Comparison of ENCODE assay signal across 26 cellular contexts in genomic region chr1:12130466-12131130, GRCh38. TPM values are rescaled to one million over a fixed set of nuclear protein-coding genes. Genes with fewer than 3 reads are reported as not detected.
A peak's percentile ranks its signal among the peaks of the same experiment; 100 is the strongest.
DNase-seq lines count a peak whose midpoint lies in the region; ATAC-seq, FAIRE-seq and TF ChIP-seq lines count a peak whose summit lies in the region.
"Had no signal": no experiment of that assay in that cellular context is flagged by ENCODE, and none has a peak within 500 bp of the region (broad histone marks: within the 10 kb centered on the region; RNA-seq: fewer than 3 reads in every experiment).

No MANE protein-coding gene starts in this region.

- H3K4me1 ChIP-seq in CD4-positive, CD25-positive, alpha-beta regulatory T cell (ENCODE audit: control insufficient read depth, insufficient read depth, low read length, poor library complexity, severe bottlenecking), result peaks cover 69% of the 10 kb centered on the region
- H3K4me1 ChIP-seq in osteoblast (ENCODE audit: insufficient read depth, low read length), result peaks cover 5% of the 10 kb centered on the region

- no peaks in the 10 kb centered on the region for H3K9me3 ChIP-seq in CD4-positive, CD25-positive, alpha-beta regulatory T cell (ENCODE audit: control insufficient read depth in 2 of 2, low read length in 2 of 2)
- H3K9me3 ChIP-seq in osteoblast (ENCODE audit: low read depth, low read length), result no peaks in the 10 kb centered on the region
- H3K9me3 ChIP-seq: heart left ventricle, upper lobe of left lung had no signal

- no peak for DNase-seq in CD4-positive, CD25-positive, alpha-beta regulatory T cell
- DNase-seq in GM12891 (ENCODE audit: insufficient read length, low spot score) (no peak), osteoblast (ENCODE audit: insufficient read length, low spot score, missing footprints) (no peak), A172 (ENCODE audit: low spot score) (no peak), iPS-NIHi7 (ENCODE audit: extremely low spot score) (no peak), retina (no peak)
- DNase-seq: CD8-positive, alpha-beta T cell; cortex of kidney; GM23248; HFFc6; NCI-H1436 treated with DMSO at 0.1 percent for 48 hours; NCI-H446; NCI-H774; nucleus accumbens; stimulated activated CD8-positive, alpha-beta memory T cell treated with anti-CD3 and anti-CD28 coated beads, Interleukin-4, amount 100 ng/mL, for 48 hours; T-helper 1 cell; upper lobe of left lung had no signal

- no peak for TF ChIP-seq CTCF in osteoblast (IDR thresholded peaks at IDR 0.05; ENCODE audit: extremely low read depth, low read depth, low read length)

- no peak overlapping the region for H3K4me3 ChIP-seq in CD4-positive, CD25-positive, alpha-beta regulatory T cell (ENCODE audit: low read depth, low read length)
- no peak overlapping the region for H3K4me3 ChIP-seq in osteoblast (ENCODE audit: insufficient read depth, low read length)
- H3K4me3 ChIP-seq: GM23248, heart left ventricle, skin epidermis, upper lobe of left lung had no signal

- no peaks in the 10 kb centered on the region for H4K20me1 ChIP-seq in osteoblast (ENCODE audit: insufficient read depth, low read length)

- intact Hi-C loops in dendritic cell treated with granulocyte-macrophage colony-stimulating factor and Interleukin-4, amounts not matched to agents 40 ng/mL and 50 ng/mL, for 4 days (cut with micrococcal nuclease), result no loop called here

- no peaks in the 10 kb centered on the region for H3K36me3 Mint-ChIP-seq in CD4-positive, CD25-positive, alpha-beta regulatory T cell
- H3K36me3 Mint-ChIP-seq in dendritic cell treated with granulocyte-macrophage colony-stimulating factor and Interleukin-4, amounts not matched to agents 40 ng/mL and 50 ng/mL, for 4 days (ENCODE audit: low read depth), result no peaks in the 10 kb centered on the region
- H3K36me3 Mint-ChIP-seq: CD8-positive, alpha-beta T cell; memory B cell had no signal

- FAIRE-seq in GM12891 (lab: Jason Lieb, UNC), result peak; percentile 31
- FAIRE-seq: astrocyte, HTR-8/SVneo, TTC549 had no signal

- no peaks in the 10 kb centered on the region for H3K9me3 Mint-ChIP-seq in CD4-positive, CD25-positive, alpha-beta regulatory T cell
- H3K9me3 Mint-ChIP-seq in dendritic cell treated with granulocyte-macrophage colony-stimulating factor and Interleukin-4, amounts not matched to agents 40 ng/mL and 50 ng/mL, for 4 days, result no peaks in the 10 kb centered on the region
- H3K9me3 Mint-ChIP-seq: activated naive CD4-positive, alpha-beta T cell treated with anti-CD3 and anti-CD28 coated beads, Interleukin-2, amount 50 U/mL, for 72 hours; CD8-positive, alpha-beta T cell; HFFc6; memory B cell had no signal

- H3K79me2 ChIP-seq in osteoblast (ENCODE audit: insufficient read depth, low read length), result no peaks in the 10 kb centered on the region

- no peaks in the 10 kb centered on the region for H3K27me3 ChIP-seq in CD4-positive, CD25-positive, alpha-beta regulatory T cell (ENCODE audit: control insufficient read depth, insufficient read depth, low read length)
- no peaks in the 10 kb centered on the region for H3K27me3 ChIP-seq in osteoblast (ENCODE audit: insufficient read depth, low read length)
- H3K27me3 ChIP-seq: heart left ventricle, upper lobe of left lung had no signal

- H3K4me1 Mint-ChIP-seq in CD4-positive, CD25-positive, alpha-beta regulatory T cell, result peaks cover 14 to 84% (median 56%) of the 10 kb centered on the region in 4 donors
- H3K4me1 Mint-ChIP-seq in dendritic cell treated with granulocyte-macrophage colony-stimulating factor and Interleukin-4, amounts not matched to agents 40 ng/mL and 50 ng/mL, for 4 days (ENCODE audit: low read depth), result peaks cover 71% of the 10 kb centered on the region

- H3K27ac Mint-ChIP-seq in CD4-positive, CD25-positive, alpha-beta regulatory T cell, result peak overlapping the region; percentile 66 to 98 (median 94)
- H3K27ac Mint-ChIP-seq in dendritic cell treated with granulocyte-macrophage colony-stimulating factor and Interleukin-4, amounts not matched to agents 40 ng/mL and 50 ng/mL, for 4 days, result peak overlapping the region; percentile 95
- H3K27ac Mint-ChIP-seq: CD8-positive, alpha-beta T cell; HFFc6; memory B cell had no signal

- no peak for TF ChIP-seq POLR2A in GM12891 (IDR thresholded peaks at IDR 0.05; ENCODE audit: low read depth, low read length)

- H3K36me3 ChIP-seq in CD4-positive, CD25-positive, alpha-beta regulatory T cell (ENCODE audit: control insufficient read depth, insufficient read depth, low read length), result no peaks in the 10 kb centered on the region
- H3K36me3 ChIP-seq in osteoblast (ENCODE audit: insufficient read depth, low read length), result no peaks in the 10 kb centered on the region
- H3K36me3 ChIP-seq: heart left ventricle, upper lobe of left lung had no signal

- peak overlapping the region; percentile 88 for H3K27ac ChIP-seq in CD4-positive, CD25-positive, alpha-beta regulatory T cell (ENCODE audit: insufficient read depth, low read length, poor library complexity, severe bottlenecking)
- H3K27ac ChIP-seq in osteoblast (ENCODE audit: low read depth, low read length), result no peak overlapping the region
- H3K27ac ChIP-seq: GM23248, KMS-11 had no signal

- no peak overlapping the region for H3K4me2 ChIP-seq in osteoblast (ENCODE audit: insufficient read depth, low read length)
- H3K4me2 ChIP-seq: KMS-11 had no signal

- no peaks in the 10 kb centered on the region for H3K27me3 Mint-ChIP-seq in CD4-positive, CD25-positive, alpha-beta regulatory T cell
- H3K27me3 Mint-ChIP-seq in dendritic cell treated with granulocyte-macrophage colony-stimulating factor and Interleukin-4, amounts not matched to agents 40 ng/mL and 50 ng/mL, for 4 days, result no peaks in the 10 kb centered on the region
- H3K27me3 Mint-ChIP-seq: memory B cell had no signal

- peak overlapping the region in 1 of 4 donors; percentile 48 for H3K4me3 Mint-ChIP-seq in CD4-positive, CD25-positive, alpha-beta regulatory T cell
- H3K4me3 Mint-ChIP-seq in dendritic cell treated with granulocyte-macrophage colony-stimulating factor and Interleukin-4, amounts not matched to agents 40 ng/mL and 50 ng/mL, for 4 days, result no peak overlapping the region
- H3K4me3 Mint-ChIP-seq: CD8-positive, alpha-beta T cell; HFFc6; memory B cell had no signal

- ATAC-seq in CD4-positive, CD25-positive, alpha-beta regulatory T cell (ENCODE audit: low read depth in 2 of 2), result no peak
- ATAC-seq: activated naive CD4-positive, alpha-beta T cell treated with anti-CD3 and anti-CD28 coated beads, Interleukin-2, amount 50 U/mL, for 72 hours; CD8-positive, alpha-beta T cell; heart left ventricle had no signal

- H2AFZ ChIP-seq in osteoblast (ENCODE audit: low read length), result peak overlapping the region; percentile 35
- H2AFZ ChIP-seq: GM23248 had no signal

TF ChIP-seq in GM12891, 5 proteins besides CTCF, POLR2A, EP300 and RAD21:
- no peak for TF ChIP-seq POU2F2 (IDR thresholded peaks at IDR 0.05; ENCODE audit: low read depth, low read length)
- no peak for TF ChIP-seq PAX5 (IDR thresholded peaks at IDR 0.05; ENCODE audit: insufficient read depth, low read length, severe bottlenecking)
- TF ChIP-seq SPI1 (IDR thresholded peaks at IDR 0.05; ENCODE audit: low read depth, low read length), result no peak
- no peak for TF ChIP-seq POLR2AphosphoS5 (IDR thresholded peaks at IDR 0.05; ENCODE audit: low read depth, low read length)

RNA-seq across cellular contexts. Expression of gene TNFRSF1B, which starts 36.2 kb away (rescaled TPM):
- 252 TPM for total RNA-seq in CD4-positive, CD25-positive, alpha-beta regulatory T cell
- 100 to 1,000 TPM; 347 to 450 (median 421) TPM for polyA plus RNA-seq in CD4-positive, CD25-positive, alpha-beta regulatory T cell
- polyA plus RNA-seq in GM12891 (2012; ENCODE audit: low read depth, missing spikeins), result 27.3 TPM
- total RNA-seq in osteoblast, result 11.2 and 12.7 TPM in 2 replicates
- not detected in 2 replicates for total RNA-seq in A172 (2014; rRNA removed; shearing (Covaris generic))

Comparison
In these comparisons a context has a peak if more than half of its experiments do, and no peak if none do; other contexts are left out.
1. RNA of gene TNFRSF1B, which starts 36.2 kb away (total RNA-seq): 252 TPM in CD4-positive, CD25-positive, alpha-beta regulatory T cell (single experiment); 11.2 to 12.7 TPM in osteoblast and not detected in A172; every median in the first group is over 10 times any median in the second.